Comparison of ENCODE assay signal across 7 cellular contexts in genomic region chr16:4288148-4288921, GRCh38. TPM values are rescaled to one million over a fixed set of nuclear protein-coding genes. Genes with fewer than 3 reads are reported as not detected.
DNase-seq lines count a peak whose midpoint lies in the region; ATAC-seq and TF ChIP-seq lines count a peak whose summit lies in the region.

No MANE protein-coding gene starts in this region.

- no peak overlapping the region for H3K4ac ChIP-seq in neuronal stem cell (ENCODE audit: low read length)

- WGBS in neuronal stem cell (ENCODE audit: extremely low coverage in 2 of 2, insufficient read length in 2 of 2, insufficient replicate concordance in 1 of 2), 2 donors: no CpG with 5 or more reads among the region's 22 CpGs

- no peak overlapping the region for H3K14ac ChIP-seq in neuronal stem cell (ENCODE audit: low read length)

- H3F3A ChIP-seq in OCI-LY1 (ENCODE audit: insufficient read depth, low read length): no peaks in the 10 kb centered on the region

- no peak overlapping the region for H2BK12ac ChIP-seq in neuronal stem cell (ENCODE audit: low read length)

- H3K9me3 ChIP-seq in OCI-LY1 (ENCODE audit: low read length) (no peaks in the 10 kb centered on the region), neuronal stem cell (replicated peaks in 1 of 2; ENCODE audit: control insufficient read depth in 2 of 2, insufficient read depth in 1 of 2, low read depth in 1 of 2, low read length in 2 of 2) (no peaks in the 10 kb centered on the region)

- peaks cover 3% of the 10 kb centered on the region for H3K79me1 ChIP-seq in neuronal stem cell (ENCODE audit: low read depth, low read length)

- DNase-seq in activated T-cell treated with anti-CD3 and anti-CD28 coated beads, Interleukin-2, amount 50 U/mL, for 1 hour: peak; percentile 85
- peak; percentile 39 for DNase-seq in fibroblast of gingiva (ENCODE audit: low read depth)
- DNase-seq in neuronal stem cell (ENCODE audit: low spot score): peak; percentile 72
- DNase-seq in stromal cell of bone marrow (ENCODE audit: low read depth): peak; percentile 25

- H3K9me2 ChIP-seq in OCI-LY1 (ENCODE audit: low read depth, low read length): no peaks in the 10 kb centered on the region

- H4K91ac ChIP-seq in neuronal stem cell (ENCODE audit: low read depth, low read length, poor library complexity): no peak overlapping the region

- H2AK5ac ChIP-seq in neuronal stem cell (ENCODE audit: low read depth, low read length): no peak overlapping the region

- no peaks in the 10 kb centered on the region; the same call in 1 of the 2 replicates for H3K36me3 ChIP-seq in OCI-LY1 (ENCODE audit: insufficient read depth, low read length)
- H3K36me3 ChIP-seq in neuronal stem cell (replicated peaks in 1 of 2; ENCODE audit: control insufficient read depth in 2 of 2, insufficient read depth in 2 of 2, low read length in 2 of 2): no peaks in the 10 kb centered on the region

- H3K23ac ChIP-seq in neuronal stem cell (ENCODE audit: low read depth, low read length, poor library complexity): peak overlapping the region; percentile 83

- no peak overlapping the region for H3K27ac ChIP-seq in OCI-LY1 (ENCODE audit: low read depth, low read length, poor library complexity, severe bottlenecking)
- H3K27ac ChIP-seq in neuronal stem cell (replicated peaks; ENCODE audit: low read length): no peak overlapping the region

- H3K9ac ChIP-seq in OCI-LY1 (ENCODE audit: low read length): no peak overlapping the region; the same call in 1 of the 2 replicates
- H3K9ac ChIP-seq in neuronal stem cell (ENCODE audit: low read depth, low read length, poor library complexity): no peak overlapping the region

- no peak overlapping the region for H3K4me3 ChIP-seq in OCI-LY1 (ENCODE audit: low read depth, low read length, poor library complexity, severe bottlenecking)
- no peak overlapping the region for H3K4me3 ChIP-seq in neuronal stem cell (ENCODE audit: low read length in 2 of 2)

- H3K27me3 ChIP-seq in OCI-LY1 (ENCODE audit: insufficient read depth, low read length): no peaks in the 10 kb centered on the region
- H3K27me3 ChIP-seq in neuronal stem cell (ENCODE audit: control insufficient read depth in 3 of 3, insufficient read depth in 3 of 3, low read depth in 1 of 3, low read length in 3 of 3): no peaks in the 10 kb centered on the region

- peak overlapping the region; percentile 86 for H4K8ac ChIP-seq in neuronal stem cell (ENCODE audit: low read depth, low read length)

- no peak overlapping the region for H2BK5ac ChIP-seq in neuronal stem cell (ENCODE audit: low read length)

- peak overlapping the region; percentile 35 for H3K18ac ChIP-seq in neuronal stem cell (ENCODE audit: low read length)

- TF ChIP-seq CTCF in GM12872 (IDR thresholded peaks at IDR 0.05; ENCODE audit: insufficient read depth, low read depth, low read length) (peak; percentile 99), OCI-LY1 (IDR thresholded peaks at IDR 0.05; ENCODE audit: low read length) (peak; percentile 98)

- H2BK120ac ChIP-seq in neuronal stem cell (ENCODE audit: low read depth, low read length): no peak overlapping the region

- H3K79me2 ChIP-seq in OCI-LY1 (ENCODE audit: insufficient read depth, low read length): no peaks in the 10 kb centered on the region

- peaks cover 7% of the 10 kb centered on the region for H3K4me1 ChIP-seq in OCI-LY1 (ENCODE audit: insufficient read depth, low read length, severe bottlenecking)
- peaks cover 6 to 9% of the 10 kb centered on the region in 2 donors for H3K4me1 ChIP-seq in neuronal stem cell (ENCODE audit: control insufficient read depth in 2 of 2, insufficient read depth in 1 of 2, low read depth in 1 of 2, low read length in 2 of 2)

- H2AFZ ChIP-seq in OCI-LY1 (ENCODE audit: low read length) (no peak overlapping the region), neuronal stem cell (ENCODE audit: low read length) (peak overlapping the region; percentile 74)

- no peaks in the 10 kb centered on the region for H4K20me1 ChIP-seq in OCI-LY1 (ENCODE audit: insufficient read depth, low read length)

- no peak overlapping the region for H2BK15ac ChIP-seq in neuronal stem cell (ENCODE audit: low read length)

- peak; percentile 57 for ATAC-seq in HG02763 (IDR thresholded peaks at IDR 0.05; ENCODE audit: unreplicated experiment)

- peak overlapping the region; percentile 12; the same call in 1 of the 2 replicates for H3K4me2 ChIP-seq in OCI-LY1 (ENCODE audit: low read length)
- peak overlapping the region; percentile 24 for H3K4me2 ChIP-seq in neuronal stem cell (ENCODE audit: insufficient read depth, low read length, poor library complexity, severe bottlenecking)

RNA-seq across cellular contexts. Expression of gene TFAP4, which starts 15.5 kb away (rescaled TPM):
- 18.5 TPM for polyA plus RNA-seq in neuronal stem cell (2013, experiment 1 of 2)
- polyA plus RNA-seq in neuronal stem cell (2013, experiment 2 of 2): 20.5 TPM

RNA-seq across cellular contexts. Expression of gene GLIS2, which starts 27.5 kb away (rescaled TPM):
- polyA plus RNA-seq in neuronal stem cell (2013, experiment 1 of 2): 7.6 TPM
- polyA plus RNA-seq in neuronal stem cell (2013, experiment 2 of 2): 7.9 TPM

RNA-seq across cellular contexts. Expression of gene SRL, which starts 46.5 kb away (rescaled TPM):
- 0.04 TPM for polyA plus RNA-seq in neuronal stem cell (2013, experiment 1 of 2)
- 0.04 TPM for polyA plus RNA-seq in neuronal stem cell (2013, experiment 2 of 2)

Comparison
In these comparisons a context has a peak if more than half of its experiments do, and no peak if none do; other contexts are left out.
1. DNase-seq: peak in every context shown above with its lines; median percentile 85 in activated T-cell treated with anti-CD3 and anti-CD28 coated beads, Interleukin-2, amount 50 U/mL, for 1 hour; 72 in neuronal stem cell; 39 in fibroblast of gingiva; 25 in stromal cell of bone marrow.